In genomic region chr6:32940656-32941411, GRCh38 we compare ENCODE assay signal across 8 cellular contexts. TPM values are rescaled to one million over a fixed set of nuclear protein-coding genes. Genes with fewer than 3 reads are reported as not detected.
A peak's percentile ranks its signal among the peaks of the same experiment; 100 is the strongest.
DNase-seq lines count a peak whose midpoint lies in the region; ATAC-seq and TF ChIP-seq lines count a peak whose summit lies in the region.

HLA-DMB (minus strand) TSS chr6:32941028; CDS start chr6:32940807, 221 bp downstream.

- H3K27ac Mint-ChIP-seq in T-helper 17 cell: peak within 1 kb of the TSS; percentile 97

- H3K4me3 Mint-ChIP-seq in T-helper 17 cell: peak within 1 kb of the TSS; percentile 90

- peak within 1 kb of the TSS; percentile 46 for H3K27ac ChIP-seq in KMS-11

- peaks cover 64% of the 10 kb centered on the region for H3K4me1 Mint-ChIP-seq in T-helper 17 cell

- no peaks in the 10 kb centered on the region for H3K27me3 ChIP-seq in KMS-11 (ENCODE audit: insufficient read depth, low read depth)
- peaks cover 84% of the 10 kb centered on the region for H3K27me3 ChIP-seq in skeletal muscle satellite cell (ENCODE audit: control insufficient read depth, insufficient read depth, low read length)

- H4K20me1 ChIP-seq in KMS-11 (ENCODE audit: insufficient read depth): no peaks in the 10 kb centered on the region

- peaks cover 4% of the 10 kb centered on the region for H3K36me3 Mint-ChIP-seq in T-helper 17 cell (ENCODE audit: low read depth)

- H3K9me3 ChIP-seq in T-helper 17 cell (ENCODE audit: control insufficient read depth, low read length, poor library complexity, severe bottlenecking) (no peaks in the 10 kb centered on the region), skeletal muscle satellite cell (replicated peaks; ENCODE audit: low read length) (no peaks in the 10 kb centered on the region)

- H3K79me2 ChIP-seq in KMS-11 (ENCODE audit: insufficient read depth, low read depth): no peaks in the 10 kb centered on the region

- H3K4me1 ChIP-seq in KMS-11 (ENCODE audit: low read depth, poor library complexity, severe bottlenecking) (peaks cover 44% of the 10 kb centered on the region), skeletal muscle satellite cell (ENCODE audit: control insufficient read depth, insufficient read depth, low read length) (no peaks in the 10 kb centered on the region)

- peak within 1 kb of the TSS; percentile 30; the same call in 1 of the 2 replicates for H3K9ac ChIP-seq in KMS-11
- no peak within 1 kb of the TSS for H3K9ac ChIP-seq in skeletal muscle satellite cell (ENCODE audit: low read depth, low read length)

- H3K4me3 ChIP-seq in KMS-11 (IDR thresholded peaks at IDR 0.05; ENCODE audit: insufficient read depth, low read depth, low read length) (no peak within 1 kb of the TSS), cardiac fibroblast (replicated peaks in 1 of 2; ENCODE audit: low read depth in 2 of 2, low read length in 2 of 2) (no peak within 1 kb of the TSS), skeletal muscle satellite cell (ENCODE audit: low read length) (peak within 1 kb of the TSS; percentile 13)

- H2AFZ ChIP-seq in KMS-11 (ENCODE audit: low read depth): peak within 1 kb of the TSS; percentile 70

- peak within 1 kb of the TSS; percentile 63 for H3K4me2 ChIP-seq in KMS-11
- peak within 1 kb of the TSS; percentile 49 for H3K4me2 ChIP-seq in skeletal muscle satellite cell (ENCODE audit: low read length)

- no peaks in the 10 kb centered on the region for H3K27me3 Mint-ChIP-seq in T-helper 17 cell

- ATAC-seq in GM21737 (IDR thresholded peaks at IDR 0.05; ENCODE audit: unreplicated experiment) (peak; percentile 44), T-helper 17 cell (peak; percentile 86)

- TF ChIP-seq CTCF in KMS-11 (conservative IDR thresholded peaks at IDR 0.05; ENCODE audit: low read depth, low read length) (no peak), cardiac fibroblast (IDR thresholded peaks at IDR 0.05; ENCODE audit: low read depth, low read length) (no peak)

- peak; percentile 63 to 65 for DNase-seq in NCI-H524 (lab: John Stamatoyannopoulos, UW)
- DNase-seq in NCI-H524 treated with DMSO at 0.1 percent for 48 hours (lab: John Stamatoyannopoulos, UW): no peak
- DNase-seq in T-helper 17 cell: peak in 2 of 3 donors; percentile 12 to 17
- DNase-seq in cardiac fibroblast (ENCODE audit: low read depth in 2 of 2): peak; percentile 68 to 77
- DNase-seq in iPS-NIHi11 (ENCODE audit: low spot score): peak; percentile 90

- H3K36me3 ChIP-seq in KMS-11 (ENCODE audit: insufficient read depth) (no peaks in the 10 kb centered on the region), skeletal muscle satellite cell (ENCODE audit: insufficient read depth, low read length) (no peaks in the 10 kb centered on the region)

RNA-seq across cellular contexts. Expression of gene HLA-DMB, which starts in this region (rescaled TPM):
- total RNA-seq in T-helper 17 cell: 10 to 100 TPM; 11.1 to 23.3 TPM
- total RNA-seq in skeletal muscle satellite cell (2012; rRNA removed): not detected in 2 replicates
